In genomic region chr17:58351710-58352017, GRCh38 we compare ENCODE assay signal across 8 cellular contexts. TPM values are rescaled to one million over a fixed set of nuclear protein-coding genes. Genes with fewer than 3 reads are reported as not detected.
A peak's percentile ranks its signal among the peaks of the same experiment; 100 is the strongest.
DNase-seq lines count a peak whose midpoint lies in the region; ATAC-seq, FAIRE-seq and TF ChIP-seq lines count a peak whose summit lies in the region.

No MANE protein-coding gene starts in this region.

- no peaks in the 10 kb centered on the region for H3K27me3 Mint-ChIP-seq in activated naive CD4-positive, alpha-beta T cell treated with anti-CD3 and anti-CD28 coated beads, Interleukin-2, amount 10 ng/mL, durations not matched to agents 7 days and 5 days

- peak overlapping the region; percentile 100 for H3K4me3 Mint-ChIP-seq in activated naive CD4-positive, alpha-beta T cell treated with anti-CD3 and anti-CD28 coated beads, Interleukin-2, amount 10 ng/mL, durations not matched to agents 7 days and 5 days

- no peak for DNase-seq in activated naive CD4-positive, alpha-beta T cell treated with anti-CD3 and anti-CD28 coated beads, Interleukin-2, amount 10 ng/mL, durations not matched to agents 7 days and 5 days
- no peak for DNase-seq in activated naive CD4-positive, alpha-beta T cell treated with anti-CD3 and anti-CD28 coated beads, Interleukin-2, amount 50 U/mL, for 16 hours
- DNase-seq in MM.1S (no peak), pancreas (no peak), G401 (ENCODE audit: low spot score) (no peak), A172 (ENCODE audit: low spot score) (no peak)
- no peak for DNase-seq in stimulated activated CD4-positive, alpha-beta T cell treated with anti-CD3 and anti-CD28 coated beads, Interleukin-2, amount 100 ng/mL, for 24 hours

- H3K9me3 ChIP-seq in MM.1S (replicated peaks; ENCODE audit: insufficient read depth, low read length) (no peaks in the 10 kb centered on the region), endocrine pancreas (ENCODE audit: control insufficient read depth, low read length) (no peaks in the 10 kb centered on the region), pancreas (no peaks in the 10 kb centered on the region)

- no peaks in the 10 kb centered on the region for H3K9me2 ChIP-seq in MM.1S (replicated peaks; ENCODE audit: insufficient read depth, low read length)

- H3K79me2 ChIP-seq in MM.1S (ENCODE audit: low read length) = peaks cover 50% of the 10 kb centered on the region

- H3K9me3 Mint-ChIP-seq in activated naive CD4-positive, alpha-beta T cell treated with anti-CD3 and anti-CD28 coated beads, Interleukin-2, amount 10 ng/mL, durations not matched to agents 7 days and 5 days = no peaks in the 10 kb centered on the region

- peak overlapping the region; percentile 100 for H3K4me3 ChIP-seq in MM.1S (ENCODE audit: low read length)
- peak overlapping the region; percentile 94 for H3K4me3 ChIP-seq in endocrine pancreas (ENCODE audit: control insufficient read depth, insufficient read depth, low read length)
- H3K4me3 ChIP-seq in pancreas = peak overlapping the region; percentile 45 to 96 (median 74)

- H4K20me1 ChIP-seq in MM.1S (ENCODE audit: insufficient read depth, low read length) = no peaks in the 10 kb centered on the region

- H3K36me3 ChIP-seq in MM.1S (replicated peaks; ENCODE audit: insufficient read depth, low read length) (peaks cover 16% of the 10 kb centered on the region), endocrine pancreas (ENCODE audit: control insufficient read depth, insufficient read depth, low read length) (peaks cover 2% of the 10 kb centered on the region), pancreas (peaks cover 0 to 29% (median 15%) of the 10 kb centered on the region in 3 donors)

- peak overlapping the region; percentile 89 for H3K4me2 ChIP-seq in MM.1S (ENCODE audit: low read depth, low read length)

- CTCF ChIA-PET in activated naive CD4-positive, alpha-beta T cell treated with anti-CD3 and anti-CD28 coated beads, Interleukin-2, amount 10 ng/mL, durations not matched to agents 7 days and 5 days (lab: Charles Lee) = interaction anchor here (0.7 to 4.0 kb wide), 15 partner anchors 8 to 102 kb away, joined by 3 to 35 read pairs (median 3); partner anchors contain the start of genes RNF43 and TSPOAP1

- TF ChIP-seq CTCF in MM.1S (IDR thresholded peaks at IDR 0.05; ENCODE audit: low read length) (no peak), pancreas (IDR thresholded peaks at IDR 0.05) (no peak)

- peak; percentile 1 to 11 (median 6) for ATAC-seq in pancreas

- FAIRE-seq in pancreas (lab: Jason Lieb, UNC) = no peak

- H3K27ac ChIP-seq in MM.1S (ENCODE audit: low read length) (peak overlapping the region; percentile 79; the same call in 1 of the 2 replicates), pancreas (peak overlapping the region; percentile 72 to 91 (median 82))

- H3K27ac Mint-ChIP-seq in activated naive CD4-positive, alpha-beta T cell treated with anti-CD3 and anti-CD28 coated beads, Interleukin-2, amount 10 ng/mL, durations not matched to agents 7 days and 5 days = peak overlapping the region; percentile 98

- peaks cover 71% of the 10 kb centered on the region for H3K36me3 Mint-ChIP-seq in activated naive CD4-positive, alpha-beta T cell treated with anti-CD3 and anti-CD28 coated beads, Interleukin-2, amount 10 ng/mL, durations not matched to agents 7 days and 5 days

- peak overlapping the region; percentile 78 for H2AFZ ChIP-seq in MM.1S (ENCODE audit: low read length)

- H3F3A ChIP-seq in MM.1S (ENCODE audit: insufficient read depth, low read length) = peaks cover 19% of the 10 kb centered on the region

- H3K4me1 Mint-ChIP-seq in activated naive CD4-positive, alpha-beta T cell treated with anti-CD3 and anti-CD28 coated beads, Interleukin-2, amount 10 ng/mL, durations not matched to agents 7 days and 5 days = peaks cover 67% of the 10 kb centered on the region

- H3K27me3 ChIP-seq in MM.1S (replicated peaks; ENCODE audit: insufficient read depth, low read length) = no peaks in the 10 kb centered on the region
- no peaks in the 10 kb centered on the region for H3K27me3 ChIP-seq in endocrine pancreas (ENCODE audit: control insufficient read depth, insufficient read depth, low read length)
- no peaks in the 10 kb centered on the region for H3K27me3 ChIP-seq in pancreas

- H3K9ac ChIP-seq in MM.1S (ENCODE audit: low read length) = peak overlapping the region; percentile 94
- peak overlapping the region; percentile 91 for H3K9ac ChIP-seq in endocrine pancreas (ENCODE audit: control insufficient read depth, insufficient read depth, low read length)

- intact Hi-C loops in pancreas (cut with DNase I) = loop anchor here in 2 of 3 donors (10.0 kb wide), 1 partner anchor 63 kb away; the partner anchor contains the start of gene RNF43 (in 2 of the 2)

- in situ Hi-C loops in G401 (cut with HindIII; ENCODE audit: low sequenced_read_pairs) = no loop called here

- WGBS in pancreas, 2 donors = 0 to 1% methylated on average over 15 of the region's 15 CpGs

- H3K4me1 ChIP-seq in MM.1S (ENCODE audit: low read length) (peaks cover 15% of the 10 kb centered on the region; the same call in 1 of the 2 replicates), endocrine pancreas (ENCODE audit: control insufficient read depth, insufficient read depth, low read length) (peaks cover 6% of the 10 kb centered on the region), pancreas (peaks cover 6 to 10% (median 6%) of the 10 kb centered on the region in 3 donors)

RNA-seq across cellular contexts. Expression of gene SUPT4H1, which starts 0.3 kb away (rescaled TPM):
- total RNA-seq in pancreas = 10 to 100 TPM; 14.1 to 43.7 (median 26.5) TPM
- 10 to 100 TPM; 23.3 to 42.3 TPM for polyA plus RNA-seq in pancreas
- 58.7 and 73.6 TPM in 2 replicates for total RNA-seq in G401 (2014; rRNA removed; shearing (Covaris generic))
- total RNA-seq in A172 (2014; rRNA removed; shearing (Covaris generic)) = 76.1 and 161 TPM in 2 replicates

RNA-seq across cellular contexts. Expression of gene TSPOAP1, which starts 23.1 kb away (rescaled TPM):
- total RNA-seq in pancreas = 10 to 100 TPM in 4 of 6 donors, 1 to 10 TPM in 2; 7.0 to 19.6 (median 12.9) TPM
- polyA plus RNA-seq in pancreas = 10 to 100 TPM; 56.7 to 90.2 TPM
- not detected in 2 replicates for total RNA-seq in G401 (2014; rRNA removed; shearing (Covaris generic))
- total RNA-seq in A172 (2014; rRNA removed; shearing (Covaris generic)) = not detected in 2 replicates
